26 cellular contexts compared by ENCODE assay signal in the genomic region with DNA sequence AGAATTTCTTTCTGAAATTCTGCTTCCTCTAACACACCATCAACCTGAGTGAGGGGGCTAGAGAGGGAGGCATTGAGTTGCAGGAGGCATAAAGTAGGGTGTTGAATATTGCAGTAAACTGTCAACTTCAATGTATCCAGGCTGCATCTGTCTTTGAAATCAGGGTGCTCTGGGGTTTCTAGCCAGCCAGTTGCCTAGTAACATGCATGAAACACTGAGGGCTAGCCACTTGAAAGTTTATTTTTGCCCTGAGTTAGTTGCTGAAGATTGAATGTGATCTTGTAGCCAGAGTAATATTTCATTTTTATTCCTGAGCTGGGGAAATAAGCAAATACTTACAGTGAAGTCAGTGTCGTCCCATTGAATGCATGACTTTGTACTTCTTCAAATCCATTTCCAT. TPM values are rescaled to one million over a fixed set of nuclear protein-coding genes. Genes with fewer than 3 reads are reported as not detected.
DNase-seq lines count a peak whose midpoint lies in the region; ATAC-seq and TF ChIP-seq lines count a peak whose summit lies in the region.
"Had no signal": no experiment of that assay in that cellular context is flagged by ENCODE, and none has a peak within 500 bp of the region (broad histone marks: within the 10 kb centered on the region; RNA-seq: fewer than 3 reads in every experiment).

No MANE protein-coding gene starts in this region.

- peaks cover 23% of the 10 kb centered on the region for H3K4me1 Mint-ChIP-seq in mesothelial cell of epicardium
- H3K4me1 Mint-ChIP-seq in type B pancreatic cell (ENCODE audit: unreplicated experiment) = peaks cover 32% of the 10 kb centered on the region
- H3K4me1 Mint-ChIP-seq: IgD-negative memory B cell had no signal

- peak; percentile 20 to 39 for ATAC-seq in right cardiac atrium
- ATAC-seq in GM21723 (IDR thresholded peaks at IDR 0.05; ENCODE audit: unreplicated experiment) = no peak
- ATAC-seq: SK-N-SH treated with all-trans-retinoic acid at 6 μM for 48 hours had no signal

- H3K27ac ChIP-seq in right cardiac atrium (ENCODE audit: low read length) = no peak overlapping the region
- no peak overlapping the region for H3K27ac ChIP-seq in left ventricle myocardium inferior (replicated peaks)
- peak overlapping the region; percentile 74 for H3K27ac ChIP-seq in epithelial cell of prostate
- H3K27ac ChIP-seq: C4-2B, HL-60 had no signal

- no peaks in the 10 kb centered on the region for H3K36me3 Mint-ChIP-seq in mesothelial cell of epicardium
- no peaks in the 10 kb centered on the region for H3K36me3 Mint-ChIP-seq in type B pancreatic cell
- H3K36me3 Mint-ChIP-seq: IgD-negative memory B cell had no signal

- H3K27me3 Mint-ChIP-seq in mesothelial cell of epicardium (ENCODE audit: low read depth) (no peaks in the 10 kb centered on the region), type B pancreatic cell (peaks cover 12% of the 10 kb centered on the region)
- H3K27me3 Mint-ChIP-seq: IgD-negative memory B cell had no signal

- 44% methylated on average over 1 of the region's 1 CpG for WGBS in right cardiac atrium

- H3K27ac Mint-ChIP-seq in mesothelial cell of epicardium (peak overlapping the region; percentile 52), type B pancreatic cell (peak overlapping the region; percentile 88)
- H3K27ac Mint-ChIP-seq: H9, IgD-negative memory B cell had no signal

- H3K4me1 ChIP-seq in right cardiac atrium (ENCODE audit: control insufficient read depth, insufficient read depth, low read length) = peaks cover 2% of the 10 kb centered on the region
- H3K4me1 ChIP-seq in left ventricle myocardium inferior = peaks cover 17% of the 10 kb centered on the region

- H3K9me3 Mint-ChIP-seq in mesothelial cell of epicardium = no peaks in the 10 kb centered on the region
- H3K9me3 Mint-ChIP-seq in type B pancreatic cell = peaks cover 4% of the 10 kb centered on the region
- H3K9me3 Mint-ChIP-seq: H9, IgD-negative memory B cell had no signal

- H3K4me3 ChIP-seq in right cardiac atrium (ENCODE audit: low read length) = no peak overlapping the region
- no peak overlapping the region for H3K4me3 ChIP-seq in left ventricle myocardium inferior

- TF ChIP-seq CTCF in left ventricle myocardium inferior (IDR thresholded peaks at IDR 0.05; ENCODE audit: borderline replicate concordance) = no peak
- no peak for TF ChIP-seq CTCF in mesothelial cell of epicardium (IDR thresholded peaks at IDR 0.05; ENCODE audit: unreplicated experiment)
- no peak for TF ChIP-seq CTCF in type B pancreatic cell (conservative IDR thresholded peaks at IDR 0.05)

- intact Hi-C loops in right cardiac atrium (cut with DNase I) (no loop called here), left ventricle myocardium inferior (cut with micrococcal nuclease) (no loop called here)

- no peak for DNase-seq in right cardiac atrium
- no peak for DNase-seq in left ventricle myocardium inferior
- no peak for DNase-seq in epithelial cell of prostate (ENCODE audit: low read depth, low spot score)
- no peak for DNase-seq in mesothelial cell of epicardium (ENCODE audit: low spot score in 2 of 2, unreplicated experiment in 2 of 2)
- no peak for DNase-seq in type B pancreatic cell (ENCODE audit: extremely low spot score, unreplicated experiment)
- DNase-seq in NCI-H2227 treated with DMSO at 0.1 percent for 48 hours (lab: John Stamatoyannopoulos, UW) = no peak
- no peak for DNase-seq in DMS153 treated with DMSO at 0.1 percent for 48 hours (lab: John Stamatoyannopoulos, UW; ENCODE audit: unreplicated experiment)
- DNase-seq: ACHN, AML-193, GDM1, H9, Kasumi-1, MM.1S, NCI-H1092, NCI-H2081, NCI-H510A, NCI-H748 treated with DMSO at 0.1 percent for 48 hours, SIG-M5 had no signal

- no peaks in the 10 kb centered on the region for H3K27me3 ChIP-seq in right cardiac atrium (ENCODE audit: control insufficient read depth, insufficient read depth)
- H3K27me3 ChIP-seq in left ventricle myocardium inferior (ENCODE audit: low read depth) = no peaks in the 10 kb centered on the region

- no peaks in the 10 kb centered on the region for H3K9me3 ChIP-seq in right cardiac atrium (ENCODE audit: control insufficient read depth, low read length)
- no peaks in the 10 kb centered on the region for H3K9me3 ChIP-seq in left ventricle myocardium inferior (replicated peaks)

- no peaks in the 10 kb centered on the region for H3K36me3 ChIP-seq in left ventricle myocardium inferior

- H3K4me3 Mint-ChIP-seq in mesothelial cell of epicardium (no peak overlapping the region), type B pancreatic cell (no peak overlapping the region)
- H3K4me3 Mint-ChIP-seq: H9, IgD-negative memory B cell had no signal

RNA-seq across cellular contexts. Expression of a gene that starts 41.9 kb away (rescaled TPM):
- not detected for total RNA-seq in right cardiac atrium
- 0.07 TPM for polyA plus RNA-seq in right cardiac atrium
- total RNA-seq in left ventricle myocardium inferior = 0.16 TPM
- 0.13 TPM in 1 of 3 replicates, not detected in the others for total RNA-seq in mesothelial cell of epicardium
- total RNA-seq in type B pancreatic cell (ENCODE audit: low replicate concordance) = 0.40 and 0.92 TPM in 2 replicates
- total RNA-seq: Daoy, HT1080, RPMI7951 had no signal
- polyA plus RNA-seq: IgD-negative memory B cell had no signal
